Comparison of ENCODE assay signal across 20 cellular contexts in the genomic region with DNA sequence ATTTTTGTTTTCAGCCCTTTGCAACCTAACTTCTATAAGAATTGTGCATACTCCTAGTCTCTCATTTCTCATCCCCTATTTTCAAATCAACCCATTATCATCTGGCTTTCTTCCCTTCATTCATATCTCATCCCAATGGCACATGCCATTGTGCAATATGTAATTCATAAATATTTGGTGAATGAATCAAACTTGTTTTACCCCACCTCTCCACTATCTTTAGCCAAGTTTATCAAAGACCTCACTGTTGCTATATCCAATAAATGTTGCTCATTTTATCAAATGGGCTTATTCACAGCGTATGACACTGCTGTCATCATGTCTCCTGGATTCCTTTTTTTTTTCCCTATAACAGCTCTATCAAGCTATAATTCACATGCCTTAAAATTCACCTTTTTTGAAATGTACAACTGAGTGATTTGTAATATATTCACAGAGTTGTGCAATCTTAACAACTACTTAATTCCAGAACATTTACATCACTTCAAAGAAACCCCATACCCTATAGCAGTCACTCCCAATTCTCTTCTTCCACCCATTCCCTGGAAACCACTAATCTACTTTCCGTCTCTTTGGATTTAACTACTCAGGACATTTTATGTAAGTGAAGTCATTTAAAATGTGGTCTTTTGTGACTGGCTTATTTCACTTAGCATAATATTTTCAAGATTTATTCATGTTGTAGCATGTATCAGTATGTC.
DNase-seq lines count a peak whose midpoint lies in the region; ATAC-seq, FAIRE-seq and TF ChIP-seq lines count a peak whose summit lies in the region.
"Had no signal": no experiment of that assay in that cellular context is flagged by ENCODE, and none has a peak within 500 bp of the region (broad histone marks: within the 10 kb centered on the region; RNA-seq: fewer than 3 reads in every experiment).

No MANE protein-coding gene starts in this region.

- H3K4me3 ChIP-seq in A549: no peak overlapping the region
- H3K4me3 ChIP-seq in body of pancreas: no peak overlapping the region
- no peak overlapping the region for H3K4me3 ChIP-seq in H7 (ENCODE audit: insufficient read depth, low read depth, low read length)
- H3K4me3 ChIP-seq: coronary artery, lower lobe of right lung, prostate gland had no signal

- peaks cover 39% of the 10 kb centered on the region for H3K4me1 ChIP-seq in A549
- no peaks in the 10 kb centered on the region for H3K4me1 ChIP-seq in body of pancreas
- H3K4me1 ChIP-seq: prostate gland had no signal

- peak overlapping the region; percentile 71 to 99 for H3K27ac ChIP-seq in A549
- H3K27ac ChIP-seq in body of pancreas: no peak overlapping the region
- H3K27ac ChIP-seq: coronary artery, lower lobe of right lung, prostate gland had no signal

- ATAC-seq in A549 (peak; percentile 14 to 50; a peak in 4 of 6 replicates), body of pancreas (peak; percentile 24)
- ATAC-seq: lower lobe of right lung; naive thymus-derived CD8-positive, alpha-beta T cell had no signal

- CTCF ChIA-PET in A549 (lab: Yijun Ruan, JAX): interaction anchor here (1.2 to 2.2 kb wide), 5 partner anchors 10 to 346 kb away, joined by 3 to 7 read pairs (median 4); no protein-coding TSS in a partner anchor

- TF ChIP-seq RAD21 in A549 (conservative IDR thresholded peaks at IDR 0.05 in 1 of 2, IDR thresholded peaks at IDR 0.05 in 1 of 2): peak in 1 of 2 experiments; percentile 12; a peak in 1 of 5 replicates

- peak; percentile 49 to 60; a peak in 2 of 5 replicates for TF ChIP-seq EP300 in A549 (IDR thresholded peaks at IDR 0.05)

- DNase-seq in A549 (ENCODE audit: low read depth in 1 of 2, low spot score in 1 of 2) (peak in 1 of 2 experiments; percentile 69), HTR-8/SVneo (ENCODE audit: insufficient read length, low spot score) (no peak), body of pancreas (no peak), foreskin melanocyte (peak; percentile 76), NCI-H774 (lab: John Stamatoyannopoulos, UW) (no peak), H7 (no peak), GM12892 (ENCODE audit: insufficient read length) (no peak), T-helper 9 cell (no peak)
- DNase-seq: activated CD4-positive, alpha-beta T cell treated with anti-CD3 and anti-CD28 coated beads for 48 hours; activated naive CD8-positive, alpha-beta T cell treated with anti-CD3 and anti-CD28 coated beads, Interleukin-2, amount 10 ng/mL, durations not matched to agents 7 days and 5 days; activated T-cell treated with anti-CD3 and anti-CD28 coated beads, Interleukin-2, amount 50 U/mL, for 1 hour; erythroblast; lower lobe of right lung; naive thymus-derived CD8-positive, alpha-beta T cell; NCI-H2029 treated with DMSO at 0.1 percent for 48 hours; SIG-M5; stimulated activated CD4-positive, alpha-beta T cell treated with anti-CD3 and anti-CD28 coated beads, Interleukin-1b, Interleukin-23, amount 100 ng/mL, for 48 hours; T1000 had no signal

- 41% methylated on average over 2 of the region's 2 CpGs for WGBS in A549 (ENCODE audit: missing lambda C conversion rate)
- 43 to 56% methylated on average over 2 of the region's 2 CpGs for WGBS in body of pancreas, 2 donors

- H3K9me3 ChIP-seq in A549 (peaks cover 58% of the 10 kb centered on the region), body of pancreas (no peaks in the 10 kb centered on the region)
- H3K9me3 ChIP-seq: lower lobe of right lung, prostate gland had no signal

- H3K36me3 ChIP-seq in body of pancreas (replicated peaks in 1 of 2; ENCODE audit: insufficient read depth in 1 of 2, low read depth in 2 of 2) (no peaks in the 10 kb centered on the region), H7 (replicated peaks; ENCODE audit: control insufficient read depth, insufficient read depth, low read length) (no peaks in the 10 kb centered on the region)
- H3K36me3 ChIP-seq: lower lobe of right lung, prostate gland had no signal

- H3K4me2 ChIP-seq in A549: no peak overlapping the region

- POLR2A ChIA-PET in A549 (lab: Yijun Ruan, JAX): interaction anchor here (0.6 kb wide), 1 partner anchor 748 kb away, joined by 5 read pairs; a partner anchor contains a TSS

- H3K27me3 ChIP-seq in body of pancreas (no peaks in the 10 kb centered on the region), H7 (ENCODE audit: control insufficient read depth, insufficient read depth, low read length) (no peaks in the 10 kb centered on the region)

- intact Hi-C loops in body of pancreas (cut with DNase I): no loop called here

- no peak for TF ChIP-seq CTCF in A549 (IDR thresholded peaks at IDR 0.05)
- no peak for TF ChIP-seq CTCF in body of pancreas (IDR thresholded peaks at IDR 0.05)

- FAIRE-seq in A549 (lab: Jason Lieb, UNC) (peak; percentile 90), HTR-8/SVneo (lab: Jason Lieb, UNC) (peak; percentile 9), GM12892 (lab: Jason Lieb, UNC) (no peak)

- no peak for TF ChIP-seq POLR2A in A549 (IDR thresholded peaks at IDR 0.05; ENCODE audit: low read length)
- TF ChIP-seq POLR2A in body of pancreas (IDR thresholded peaks at IDR 0.05): no peak
- no peak for TF ChIP-seq POLR2A in GM12892 (IDR thresholded peaks at IDR 0.05; ENCODE audit: low read depth, low read length)

TF ChIP-seq in A549, 52 proteins besides CTCF, POLR2A, EP300 and RAD21:
- TF ChIP-seq, protein P1, sequence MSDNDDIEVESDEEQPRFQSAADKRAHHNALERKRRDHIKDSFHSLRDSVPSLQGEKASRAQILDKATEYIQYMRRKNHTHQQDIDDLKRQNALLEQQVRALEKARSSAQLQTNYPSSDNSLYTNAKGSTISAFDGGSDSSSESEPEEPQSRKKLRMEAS (IDR thresholded peaks at IDR 0.05): peak; percentile 75
- peak; percentile 81; the same call in 1 of the 2 replicates for TF ChIP-seq GATA3 (IDR thresholded peaks at IDR 0.05; ENCODE audit: borderline replicate concordance)
- peak; percentile 85 to 91 for TF ChIP-seq CEBPB (IDR thresholded peaks at IDR 0.05)
- TF ChIP-seq JUN (IDR thresholded peaks at IDR 0.05): peak in 1 of 2 experiments; percentile 54; a peak in 1 of 5 replicates
- no peak for TF ChIP-seq HOXB13 (CRISPR knock-in tag; IDR thresholded peaks at IDR 0.05; ENCODE audit: low read depth)
- TF ChIP-seq, protein P2, sequence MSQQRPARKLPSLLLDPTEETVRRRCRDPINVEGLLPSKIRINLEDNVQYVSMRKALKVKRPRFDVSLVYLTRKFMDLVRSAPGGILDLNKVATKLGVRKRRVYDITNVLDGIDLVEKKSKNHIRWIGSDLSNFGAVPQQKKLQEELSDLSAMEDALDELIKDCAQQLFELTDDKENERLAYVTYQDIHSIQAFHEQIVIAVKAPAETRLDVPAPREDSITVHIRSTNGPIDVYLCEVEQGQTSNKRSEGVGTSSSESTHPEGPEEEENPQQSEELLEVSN (IDR thresholded peaks at IDR 0.05; ENCODE audit: borderline replicate concordance, low read depth): no peak
- TF ChIP-seq, protein P3, sequence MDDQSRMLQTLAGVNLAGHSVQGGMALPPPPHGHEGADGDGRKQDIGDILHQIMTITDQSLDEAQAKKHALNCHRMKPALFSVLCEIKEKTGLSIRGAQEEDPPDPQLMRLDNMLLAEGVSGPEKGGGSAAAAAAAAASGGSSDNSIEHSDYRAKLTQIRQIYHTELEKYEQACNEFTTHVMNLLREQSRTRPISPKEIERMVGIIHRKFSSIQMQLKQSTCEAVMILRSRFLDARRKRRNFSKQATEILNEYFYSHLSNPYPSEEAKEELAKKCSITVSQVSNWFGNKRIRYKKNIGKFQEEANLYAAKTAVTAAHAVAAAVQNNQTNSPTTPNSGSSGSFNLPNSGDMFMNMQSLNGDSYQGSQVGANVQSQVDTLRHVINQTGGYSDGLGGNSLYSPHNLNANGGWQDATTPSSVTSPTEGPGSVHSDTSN (IDR thresholded peaks at IDR 0.05): 0 out of 2 replicates have a peak, but pooled peaks have one; percentile 28
- TF ChIP-seq JUNB (IDR thresholded peaks at IDR 0.05): peak; percentile 74
- TF ChIP-seq, protein P4, sequence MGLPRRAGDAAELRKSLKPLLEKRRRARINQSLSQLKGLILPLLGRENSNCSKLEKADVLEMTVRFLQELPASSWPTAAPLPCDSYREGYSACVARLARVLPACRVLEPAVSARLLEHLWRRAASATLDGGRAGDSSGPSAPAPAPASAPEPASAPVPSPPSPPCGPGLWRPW (IDR thresholded peaks at IDR 0.05): peak; percentile 25
- no peak for TF ChIP-seq RFX5 (IDR thresholded peaks at IDR 0.05)
- TF ChIP-seq, protein P5, sequence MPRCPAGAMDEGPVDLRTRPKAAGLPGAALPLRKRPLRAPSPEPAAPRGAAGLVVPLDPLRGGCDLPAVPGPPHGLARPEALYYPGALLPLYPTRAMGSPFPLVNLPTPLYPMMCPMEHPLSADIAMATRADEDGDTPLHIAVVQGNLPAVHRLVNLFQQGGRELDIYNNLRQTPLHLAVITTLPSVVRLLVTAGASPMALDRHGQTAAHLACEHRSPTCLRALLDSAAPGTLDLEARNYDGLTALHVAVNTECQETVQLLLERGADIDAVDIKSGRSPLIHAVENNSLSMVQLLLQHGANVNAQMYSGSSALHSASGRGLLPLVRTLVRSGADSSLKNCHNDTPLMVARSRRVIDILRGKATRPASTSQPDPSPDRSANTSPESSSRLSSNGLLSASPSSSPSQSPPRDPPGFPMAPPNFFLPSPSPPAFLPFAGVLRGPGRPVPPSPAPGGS (IDR thresholded peaks at IDR 0.05): peak; percentile 54; the same call in 1 of the 3 replicates
- TF ChIP-seq FOSL2 (IDR thresholded peaks at IDR 0.05): peak; percentile 61; the same call in 1 of the 2 replicates
- peak; percentile 78 for TF ChIP-seq FOSL2 (CRISPR knock-in tag; IDR thresholded peaks at IDR 0.05)
- no peak for TF ChIP-seq PHF8 (IDR thresholded peaks at IDR 0.05; ENCODE audit: borderline replicate concordance, low read depth)

Comparison
In these comparisons a context has a peak if more than half of its experiments do, and no peak if none do; other contexts are left out.
1. H3K27ac ChIP-seq: peak in A549 (2 of 2); none in body of pancreas (0 of 4).